1 cellular context compared by ENCODE assay signal in genomic region chr12:132490481-132491348, GRCh38.
TF ChIP-seq lines count a peak whose summit lies in the region.

No MANE protein-coding gene starts in this region.

TF ChIP-seq in HepG2, 621 proteins besides CTCF, POLR2A, EP300 and RAD21 (continued from another document):
- TF ChIP-seq HMGXB3 (CRISPR knock-in tag; IDR thresholded peaks at IDR 0.05; ENCODE audit: borderline replicate concordance) (no peak), MAX (IDR thresholded peaks at IDR 0.05) (peak; percentile 37; the same call in 1 of the 2 replicates), ZNF768 (CRISPR knock-in tag; IDR thresholded peaks at IDR 0.05) (peak; percentile 20; the same call in 1 of the 2 replicates)
TF ChIP-seq in HepG2: peak in this region for 21.
